9 cellular contexts compared by ENCODE assay signal in the genomic region with DNA sequence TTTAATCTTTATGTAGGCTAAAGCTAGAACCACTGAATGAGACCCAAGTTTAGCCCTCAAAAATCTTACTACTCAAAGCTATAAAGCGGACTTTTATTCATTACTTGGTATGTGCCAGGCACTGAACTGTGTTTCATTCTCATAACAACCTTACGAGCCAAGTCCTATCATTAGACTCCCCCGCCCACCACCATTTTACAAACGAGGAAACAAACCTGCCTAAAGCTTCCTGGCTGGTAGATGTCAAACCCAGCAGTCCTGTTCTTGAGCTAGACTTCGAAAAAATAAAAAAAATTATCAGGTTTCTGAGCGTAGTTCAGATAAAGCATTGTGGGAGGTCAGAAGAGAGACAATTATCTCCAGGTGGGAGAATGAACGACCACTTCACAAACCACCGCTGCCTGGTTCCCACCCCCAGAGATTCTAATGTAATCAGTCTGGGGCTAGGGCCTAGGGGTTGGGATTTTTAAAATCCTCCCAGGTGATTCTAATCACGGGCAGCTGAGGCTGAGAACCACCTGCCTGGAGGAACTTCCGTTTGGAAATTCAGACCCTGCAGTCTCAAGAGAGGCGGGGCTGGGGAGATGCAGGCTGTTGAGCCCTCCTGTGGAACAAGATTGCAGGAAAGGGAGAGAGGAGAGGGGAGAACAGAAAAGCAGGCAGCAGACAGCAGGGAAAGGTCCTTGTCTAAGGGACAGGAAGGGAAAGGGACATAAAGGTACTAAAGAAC. TPM values are rescaled to one million over a fixed set of nuclear protein-coding genes. Genes with fewer than 3 reads are reported as not detected.
DNase-seq lines count a peak whose midpoint lies in the region; ATAC-seq and TF ChIP-seq lines count a peak whose summit lies in the region.
"Had no signal": no experiment of that assay in that cellular context is flagged by ENCODE, and none has a peak within 500 bp of the region (broad histone marks: within the 10 kb centered on the region; RNA-seq: fewer than 3 reads in every experiment).

No MANE protein-coding gene starts in this region.

- no peaks in the 10 kb centered on the region for H3K27me3 ChIP-seq in BLaER1

- ATAC-seq in GM18498 (IDR thresholded peaks at IDR 0.05; ENCODE audit: unreplicated experiment), result no peak

- H4K20me1 ChIP-seq in BLaER1, result no peaks in the 10 kb centered on the region

- TF ChIP-seq CTCF in chondrocyte (IDR thresholded peaks at IDR 0.05), result no peak
- TF ChIP-seq CTCF in nephron progenitor cell (IDR thresholded peaks at IDR 0.05), result no peak

- H3K4me1 Mint-ChIP-seq in chondrocyte (ENCODE audit: low read depth) (peaks cover 80% of the 10 kb centered on the region), nephron progenitor cell (peaks cover 49% of the 10 kb centered on the region)

- DNase-seq in NCI-H1105 treated with DMSO at 0.1 percent for 48 hours (lab: John Stamatoyannopoulos, UW) (peak; percentile 63), chondrocyte (ENCODE audit: low spot score) (no peak), nephron progenitor cell (no peak), UCSD-AML1 (lab: John Stamatoyannopoulos, UW; ENCODE audit: unreplicated experiment) (no peak), putamen (ENCODE audit: low spot score) (no peak), T-helper 9 cell (no peak)
- DNase-seq: activated T-cell treated with anti-CD3 and anti-CD28 coated beads, Interleukin-2, amount 50 U/mL, for 1 hour had no signal

- H3K9ac ChIP-seq in BLaER1, result no peak overlapping the region

- H3K27ac ChIP-seq in BLaER1, result no peak overlapping the region

- H3K4me3 ChIP-seq in BLaER1, result no peak overlapping the region

- H3K27me3 Mint-ChIP-seq in chondrocyte (ENCODE audit: low read depth), result no peaks in the 10 kb centered on the region
- peaks cover 4% of the 10 kb centered on the region for H3K27me3 Mint-ChIP-seq in nephron progenitor cell (ENCODE audit: low read depth, poor library complexity)

- no peak overlapping the region for H3K4me3 Mint-ChIP-seq in chondrocyte (ENCODE audit: unreplicated experiment)
- no peak overlapping the region for H3K4me3 Mint-ChIP-seq in nephron progenitor cell

- no peaks in the 10 kb centered on the region for H3K36me3 ChIP-seq in BLaER1

- H3K36me3 Mint-ChIP-seq in chondrocyte (ENCODE audit: low read depth) (no peaks in the 10 kb centered on the region), nephron progenitor cell (ENCODE audit: low read depth) (no peaks in the 10 kb centered on the region)

- H3K4me1 ChIP-seq in BLaER1, result peaks cover 20% of the 10 kb centered on the region

- no peaks in the 10 kb centered on the region for H3K9me3 Mint-ChIP-seq in chondrocyte (ENCODE audit: low read depth)
- H3K9me3 Mint-ChIP-seq in nephron progenitor cell, result no peaks in the 10 kb centered on the region

- H3K27ac Mint-ChIP-seq in chondrocyte (ENCODE audit: unreplicated experiment), result peak overlapping the region; percentile 94
- peak overlapping the region; percentile 72 for H3K27ac Mint-ChIP-seq in nephron progenitor cell

- peak overlapping the region; percentile 60 for H3K4me2 ChIP-seq in BLaER1

- H3K9me3 ChIP-seq in BLaER1, result no peaks in the 10 kb centered on the region

RNA-seq across cellular contexts. Expression of a gene that starts 8.6 kb away (rescaled TPM):
- total RNA-seq in chondrocyte, result 0.35 to 1.3 TPM (median 0.77 TPM) in 3 replicates
